Comparison of ENCODE assay signal across 1 cellular context in the genomic region with DNA sequence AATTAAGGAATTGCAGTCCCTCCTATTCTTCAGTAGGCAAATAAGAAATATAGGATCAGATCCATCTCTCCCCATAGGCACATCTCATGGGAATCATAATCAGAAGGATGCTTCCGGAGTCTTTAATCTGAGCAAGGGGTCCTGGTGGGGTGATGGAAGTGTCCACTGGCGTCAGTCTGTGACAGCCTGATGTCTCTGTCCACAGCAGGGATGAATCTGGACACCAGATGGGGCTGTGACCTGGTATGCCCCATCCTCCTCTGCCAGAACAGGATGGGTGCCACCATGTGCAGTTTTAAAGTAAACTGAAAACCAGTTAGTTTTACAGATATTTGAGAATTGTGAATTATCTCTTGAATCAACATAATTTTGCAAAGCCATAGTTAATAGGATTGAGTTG.
TF ChIP-seq lines count a peak whose summit lies in the region.

No MANE protein-coding gene starts in this region.

TF ChIP-seq in SK-N-SH, 30 proteins besides CTCF, POLR2A, EP300 and RAD21 (continued from another document):
- TF ChIP-seq, protein P1, sequence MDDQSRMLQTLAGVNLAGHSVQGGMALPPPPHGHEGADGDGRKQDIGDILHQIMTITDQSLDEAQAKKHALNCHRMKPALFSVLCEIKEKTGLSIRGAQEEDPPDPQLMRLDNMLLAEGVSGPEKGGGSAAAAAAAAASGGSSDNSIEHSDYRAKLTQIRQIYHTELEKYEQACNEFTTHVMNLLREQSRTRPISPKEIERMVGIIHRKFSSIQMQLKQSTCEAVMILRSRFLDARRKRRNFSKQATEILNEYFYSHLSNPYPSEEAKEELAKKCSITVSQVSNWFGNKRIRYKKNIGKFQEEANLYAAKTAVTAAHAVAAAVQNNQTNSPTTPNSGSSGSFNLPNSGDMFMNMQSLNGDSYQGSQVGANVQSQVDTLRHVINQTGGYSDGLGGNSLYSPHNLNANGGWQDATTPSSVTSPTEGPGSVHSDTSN (IDR thresholded peaks at IDR 0.05) = no peak
- TF ChIP-seq TCF12 (IDR thresholded peaks at IDR 0.05) (peak; percentile 67), RXRA (IDR thresholded peaks at IDR 0.05; ENCODE audit: borderline replicate concordance, low read depth) (no peak), MXI1 (IDR thresholded peaks at IDR 0.05; ENCODE audit: low read depth, low read length) (no peak), YY1 (IDR thresholded peaks at IDR 0.05; ENCODE audit: low read depth) (no peak), FOXM1 (IDR thresholded peaks at IDR 0.05; ENCODE audit: low read depth) (no peak), TEAD4 (IDR thresholded peaks at IDR 0.05; ENCODE audit: borderline replicate concordance, insufficient read depth) (no peak)
